Comparison of ENCODE assay signal across 8 cellular contexts in genomic region chr4:98939892-98940298, GRCh38. TPM values are rescaled to one million over a fixed set of nuclear protein-coding genes. Genes with fewer than 3 reads are reported as not detected.
A peak's percentile ranks its signal among the peaks of the same experiment; 100 is the strongest.
DNase-seq lines count a peak whose midpoint lies in the region; ATAC-seq and TF ChIP-seq lines count a peak whose summit lies in the region.

No MANE protein-coding gene starts in this region.

- H3K4me2 ChIP-seq in Karpas-422 (ENCODE audit: low read depth, low read length, poor library complexity, severe bottlenecking): no peak overlapping the region

- H3K36me3 Mint-ChIP-seq in activated T-helper 17 cell treated with anti-CD3 and anti-CD28 coated beads, Interleukin-2, amount 50 U/mL, for 72 hours (ENCODE audit: low read depth): no peaks in the 10 kb centered on the region

- H3K9me2 ChIP-seq in Karpas-422 (replicated peaks; ENCODE audit: insufficient read depth, low read length): no peaks in the 10 kb centered on the region

- no peak overlapping the region for H3K4me3 Mint-ChIP-seq in activated T-helper 17 cell treated with anti-CD3 and anti-CD28 coated beads, Interleukin-2, amount 50 U/mL, for 72 hours

- H3K4me1 ChIP-seq in Karpas-422 (ENCODE audit: low read length): peaks cover 15% of the 10 kb centered on the region
- no peaks in the 10 kb centered on the region for H3K4me1 ChIP-seq in right atrium auricular region

- peak; percentile 49 to 77 for TF ChIP-seq CTCF in right atrium auricular region (IDR thresholded peaks at IDR 0.05)

- no peaks in the 10 kb centered on the region for H3K9me3 ChIP-seq in Karpas-422 (ENCODE audit: low read length)
- H3K9me3 ChIP-seq in right atrium auricular region: no peaks in the 10 kb centered on the region

- no peaks in the 10 kb centered on the region for H3K27me3 ChIP-seq in Karpas-422 (ENCODE audit: low read length)
- H3K27me3 ChIP-seq in right atrium auricular region: no peaks in the 10 kb centered on the region

- no peak overlapping the region for H2AFZ ChIP-seq in Karpas-422 (ENCODE audit: low read length)

- peak; percentile 21 for ATAC-seq in GM18870 (IDR thresholded peaks at IDR 0.05; ENCODE audit: unreplicated experiment)
- peak; percentile 40 for ATAC-seq in activated T-helper 17 cell treated with anti-CD3 and anti-CD28 coated beads, Interleukin-2, amount 50 U/mL, for 72 hours (replicated peaks)

- no peak overlapping the region for H3K4me3 ChIP-seq in Karpas-422 (ENCODE audit: low read length)
- H3K4me3 ChIP-seq in right atrium auricular region: no peak overlapping the region

- H3K36me3 ChIP-seq in Karpas-422 (ENCODE audit: insufficient read depth, low read length) (no peaks in the 10 kb centered on the region), right atrium auricular region (no peaks in the 10 kb centered on the region)

- DNase-seq in COR-L47 (lab: John Stamatoyannopoulos, UW) (peak; percentile 49), Karpas-422 (peak; percentile 74), right atrium auricular region (ENCODE audit: low spot score) (no peak), smooth muscle cell of the brain vasculature (ENCODE audit: low read depth, low spot score) (peak; percentile 46), NCI-H2029 (lab: John Stamatoyannopoulos, UW) (no peak)
- DNase-seq in activated CD4-positive, alpha-beta T cell treated with anti-CD3 and anti-CD28 coated beads for 1 hour: no peak

- H3K9me3 Mint-ChIP-seq in activated T-helper 17 cell treated with anti-CD3 and anti-CD28 coated beads, Interleukin-2, amount 50 U/mL, for 72 hours: no peaks in the 10 kb centered on the region

- H3K4me1 Mint-ChIP-seq in activated T-helper 17 cell treated with anti-CD3 and anti-CD28 coated beads, Interleukin-2, amount 50 U/mL, for 72 hours: peaks cover 4% of the 10 kb centered on the region

- no peak overlapping the region for H3K27ac ChIP-seq in Karpas-422 (ENCODE audit: low read length)
- no peak overlapping the region for H3K27ac ChIP-seq in right atrium auricular region

- H4K20me1 ChIP-seq in Karpas-422 (ENCODE audit: insufficient read depth, low read depth, low read length): no peaks in the 10 kb centered on the region

- no peak overlapping the region for H3K27ac Mint-ChIP-seq in activated T-helper 17 cell treated with anti-CD3 and anti-CD28 coated beads, Interleukin-2, amount 50 U/mL, for 72 hours

- H3K9ac ChIP-seq in Karpas-422 (ENCODE audit: low read length): no peak overlapping the region

- no peaks in the 10 kb centered on the region for H3K79me2 ChIP-seq in Karpas-422 (ENCODE audit: low read length)

- no peaks in the 10 kb centered on the region for H3K27me3 Mint-ChIP-seq in activated T-helper 17 cell treated with anti-CD3 and anti-CD28 coated beads, Interleukin-2, amount 50 U/mL, for 72 hours

RNA-seq across cellular contexts. Expression of gene EIF4E, which starts 11.0 kb away (rescaled TPM):
- total RNA-seq in Karpas-422 (2014; rRNA removed; shearing (Covaris generic); ENCODE audit: low replicate concordance): 89.9 and 130 TPM in 2 replicates
- 100 to 1,000 TPM in 1 of 2 donors, 10 to 100 TPM in 1; 75.0 to 125 TPM for total RNA-seq in activated T-helper 17 cell treated with anti-CD3 and anti-CD28 coated beads, Interleukin-2, amount 50 U/mL, for 72 hours
- 10 to 100 TPM; 57.2 to 62.8 TPM for total RNA-seq in right atrium auricular region

RNA-seq across cellular contexts. Expression of gene METAP1, which starts 55.6 kb away (rescaled TPM):
- 81.8 and 95.4 TPM in 2 replicates for total RNA-seq in Karpas-422 (2014; rRNA removed; shearing (Covaris generic); ENCODE audit: low replicate concordance)
- 10 to 100 TPM; 59.6 to 64.1 TPM for total RNA-seq in activated T-helper 17 cell treated with anti-CD3 and anti-CD28 coated beads, Interleukin-2, amount 50 U/mL, for 72 hours
- 10 to 100 TPM; 50.3 to 56.2 TPM for total RNA-seq in right atrium auricular region

Comparison
In these comparisons a context has a peak if more than half of its experiments do, and no peak if none do; other contexts are left out.
1. DNase-seq: peak in COR-L47 (single experiment), Karpas-422 (single experiment) and smooth muscle cell of the brain vasculature (single experiment); none in right atrium auricular region (single experiment), NCI-H2029 (single experiment) and activated CD4-positive, alpha-beta T cell treated with anti-CD3 and anti-CD28 coated beads for 1 hour (single experiment).